1 cellular context compared by ENCODE assay signal in genomic region chrX:63514575-63514967, GRCh38.
TF ChIP-seq lines count a peak whose summit lies in the region.

No MANE protein-coding gene starts in this region.

TF ChIP-seq in H1, 55 proteins besides CTCF, POLR2A, EP300 and RAD21:
- TF ChIP-seq TBP (IDR thresholded peaks at IDR 0.05; ENCODE audit: low read depth, low read length) = no peak
- TF ChIP-seq RXRA (IDR thresholded peaks at IDR 0.05; ENCODE audit: insufficient read depth, low read depth, low read length) = no peak
- TF ChIP-seq MAFK (IDR thresholded peaks at IDR 0.05; ENCODE audit: low read depth, low read length) = no peak
- TF ChIP-seq CTBP2 (IDR thresholded peaks at IDR 0.05; ENCODE audit: borderline replicate concordance, insufficient read depth, insufficient read length, low read length) = no peak
- no peak for TF ChIP-seq KDM1A (IDR thresholded peaks at IDR 0.05; ENCODE audit: borderline replicate concordance, low read length)
- TF ChIP-seq, protein P1, sequence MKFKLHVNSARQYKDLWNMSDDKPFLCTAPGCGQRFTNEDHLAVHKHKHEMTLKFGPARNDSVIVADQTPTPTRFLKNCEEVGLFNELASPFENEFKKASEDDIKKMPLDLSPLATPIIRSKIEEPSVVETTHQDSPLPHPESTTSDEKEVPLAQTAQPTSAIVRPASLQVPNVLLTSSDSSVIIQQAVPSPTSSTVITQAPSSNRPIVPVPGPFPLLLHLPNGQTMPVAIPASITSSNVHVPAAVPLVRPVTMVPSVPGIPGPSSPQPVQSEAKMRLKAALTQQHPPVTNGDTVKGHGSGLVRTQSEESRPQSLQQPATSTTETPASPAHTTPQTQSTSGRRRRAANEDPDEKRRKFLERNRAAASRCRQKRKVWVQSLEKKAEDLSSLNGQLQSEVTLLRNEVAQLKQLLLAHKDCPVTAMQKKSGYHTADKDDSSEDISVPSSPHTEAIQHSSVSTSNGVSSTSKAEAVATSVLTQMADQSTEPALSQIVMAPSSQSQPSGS (IDR thresholded peaks at IDR 0.05; ENCODE audit: low read length) = no peak
- TF ChIP-seq CBX5 (IDR thresholded peaks at IDR 0.05; ENCODE audit: low read depth, low read length) = no peak
- TF ChIP-seq EZH2 (IDR thresholded peaks at IDR 0.05; ENCODE audit: low read depth, low read length, severe bottlenecking) = no peak
- no peak for TF ChIP-seq JUND (IDR thresholded peaks at IDR 0.05; ENCODE audit: low read length)
- TF ChIP-seq SIN3A (conservative IDR thresholded peaks at IDR 0.05 in 1 of 2, IDR thresholded peaks at IDR 0.05 in 1 of 2; ENCODE audit: low read depth in 1 of 2, low read length in 2 of 2) = no peak
TF ChIP-seq in H1: peak in this region for 0.
